Comparison of ENCODE assay signal across 23 cellular contexts in genomic region chr6:137542713-137543112, GRCh38. TPM values are rescaled to one million over a fixed set of nuclear protein-coding genes. Genes with fewer than 3 reads are reported as not detected.
A peak's percentile ranks its signal among the peaks of the same experiment; 100 is the strongest.
DNase-seq lines count a peak whose midpoint lies in the region; ATAC-seq and TF ChIP-seq lines count a peak whose summit lies in the region.
"Had no signal": no experiment of that assay in that cellular context is flagged by ENCODE, and none has a peak within 500 bp of the region (broad histone marks: within the 10 kb centered on the region; RNA-seq: fewer than 3 reads in every experiment).

No MANE protein-coding gene starts in this region.

- no peak overlapping the region for H3K27ac ChIP-seq in H9 (ENCODE audit: insufficient read length, low read depth, low read length)
- H3K27ac ChIP-seq: A549, SJCRH30 had no signal

- WGBS in H9 (ENCODE audit: extremely low coverage, insufficient read length, low lambda C conversion rate), result no CpG with 5 or more reads among the region's 1 CpG

- H4K5ac ChIP-seq in H9 (ENCODE audit: insufficient read length, low read depth, low read length), result no peak overlapping the region

- no peak overlapping the region for H2BK120ac ChIP-seq in H9 (ENCODE audit: low read depth, low read length, poor library complexity, severe bottlenecking)

- H3K27ac Mint-ChIP-seq in activated CD8-positive, alpha-beta T cell treated with anti-CD3 and anti-CD28 coated beads for 36 hours, result no peak overlapping the region
- no peak overlapping the region for H3K27ac Mint-ChIP-seq in activated CD8-positive, alpha-beta T cell treated with anti-CD3 and anti-CD28 coated beads, Interleukin-2, amount 10 ng/mL, durations not matched to agents 7 days and 5 days
- peak overlapping the region in 1 of 3 experiments; percentile 83; a peak in 2 of 7 replicates for H3K27ac Mint-ChIP-seq in H9
- H3K27ac Mint-ChIP-seq in activated T-helper 17 cell treated with anti-CD3 and anti-CD28 coated beads, Interleukin-2, amount 50 U/mL, for 72 hours, result no peak overlapping the region
- H3K27ac Mint-ChIP-seq: CD4-positive, CD25-positive, alpha-beta regulatory T cell; HFFc6 had no signal

- H3K56ac ChIP-seq in H9 (ENCODE audit: insufficient read length, low read depth, low read length), result no peak overlapping the region

- no peaks in the 10 kb centered on the region for H3K36me3 Mint-ChIP-seq in activated CD8-positive, alpha-beta T cell treated with anti-CD3 and anti-CD28 coated beads for 36 hours (ENCODE audit: low read depth)
- peaks cover 3% of the 10 kb centered on the region for H3K36me3 Mint-ChIP-seq in activated CD8-positive, alpha-beta T cell treated with anti-CD3 and anti-CD28 coated beads, Interleukin-2, amount 10 ng/mL, durations not matched to agents 7 days and 5 days (ENCODE audit: low read depth)
- no peaks in the 10 kb centered on the region for H3K36me3 Mint-ChIP-seq in H9 (ENCODE audit: insufficient read depth in 1 of 3, low read depth in 3 of 3)
- no peaks in the 10 kb centered on the region for H3K36me3 Mint-ChIP-seq in activated T-helper 17 cell treated with anti-CD3 and anti-CD28 coated beads, Interleukin-2, amount 50 U/mL, for 72 hours (ENCODE audit: low read depth)

- H3K4ac ChIP-seq in H9 (ENCODE audit: low read depth, low read length), result no peak overlapping the region

- H3K14ac ChIP-seq in H9 (ENCODE audit: insufficient read depth, low read length), result no peak overlapping the region

- no peak overlapping the region for H2AFZ ChIP-seq in H9 (ENCODE audit: low read length)

- no peak overlapping the region for H3K4me3 ChIP-seq in GM12865 (ENCODE audit: low read depth, low read length)
- H3K4me3 ChIP-seq: A549, SJCRH30 had no signal

- no peak overlapping the region for H2BK12ac ChIP-seq in H9 (ENCODE audit: insufficient read length, low read depth, low read length)

- H2BK20ac ChIP-seq in H9 (ENCODE audit: low read depth, low read length, poor library complexity, severe bottlenecking), result no peak overlapping the region

- intact Hi-C loops in activated CD8-positive, alpha-beta T cell treated with anti-CD3 and anti-CD28 coated beads for 36 hours (cut with micrococcal nuclease), result no loop called here

- no peak overlapping the region for H2AK5ac ChIP-seq in H9 (ENCODE audit: insufficient read length, low read length)

- ATAC-seq in activated CD8-positive, alpha-beta T cell treated with anti-CD3 and anti-CD28 coated beads for 36 hours, result peak; percentile 30
- no peak for ATAC-seq in activated CD8-positive, alpha-beta T cell treated with anti-CD3 and anti-CD28 coated beads, Interleukin-2, amount 10 ng/mL, durations not matched to agents 7 days and 5 days
- ATAC-seq in activated T-helper 17 cell treated with anti-CD3 and anti-CD28 coated beads, Interleukin-2, amount 50 U/mL, for 72 hours (replicated peaks), result peak; percentile 74
- ATAC-seq: A549 had no signal

- no peaks in the 10 kb centered on the region for H3K9me3 Mint-ChIP-seq in activated CD8-positive, alpha-beta T cell treated with anti-CD3 and anti-CD28 coated beads for 36 hours
- peaks cover 7% of the 10 kb centered on the region for H3K9me3 Mint-ChIP-seq in activated CD8-positive, alpha-beta T cell treated with anti-CD3 and anti-CD28 coated beads, Interleukin-2, amount 10 ng/mL, durations not matched to agents 7 days and 5 days (ENCODE audit: insufficient read depth)
- H3K9me3 Mint-ChIP-seq in H9, result no peaks in the 10 kb centered on the region; a peak in 1 of 5 replicates
- peaks cover 7% of the 10 kb centered on the region for H3K9me3 Mint-ChIP-seq in activated T-helper 17 cell treated with anti-CD3 and anti-CD28 coated beads, Interleukin-2, amount 50 U/mL, for 72 hours

- POLR2A ChIA-PET in activated CD8-positive, alpha-beta T cell treated with anti-CD3 and anti-CD28 coated beads for 36 hours (lab: Charles Lee), result no interaction called here
- POLR2A ChIA-PET in activated CD8-positive, alpha-beta T cell treated with anti-CD3 and anti-CD28 coated beads, Interleukin-2, amount 10 ng/mL, durations not matched to agents 7 days and 5 days (lab: Charles Lee), result no interaction called here

- H3K9me3 ChIP-seq in H9 (ENCODE audit: control insufficient read depth, low read depth, low read length), result no peaks in the 10 kb centered on the region
- H3K9me3 ChIP-seq: A549, SJCRH30 had no signal

- CTCF ChIA-PET in activated CD8-positive, alpha-beta T cell treated with anti-CD3 and anti-CD28 coated beads for 36 hours (lab: Charles Lee), result interaction anchor here (1.2 kb wide), 1 partner anchor 16 kb away, joined by 4 read pairs; no protein-coding TSS in a partner anchor
- CTCF ChIA-PET in activated CD8-positive, alpha-beta T cell treated with anti-CD3 and anti-CD28 coated beads, Interleukin-2, amount 10 ng/mL, durations not matched to agents 7 days and 5 days (lab: Charles Lee), result interaction anchor here (2.0 kb wide), 1 partner anchor 17 kb away, joined by 7 read pairs; no protein-coding TSS in a partner anchor

- H3K27me3 Mint-ChIP-seq in activated CD8-positive, alpha-beta T cell treated with anti-CD3 and anti-CD28 coated beads for 36 hours, result peaks cover 6% of the 10 kb centered on the region
- peaks cover 9% of the 10 kb centered on the region for H3K27me3 Mint-ChIP-seq in activated CD8-positive, alpha-beta T cell treated with anti-CD3 and anti-CD28 coated beads, Interleukin-2, amount 10 ng/mL, durations not matched to agents 7 days and 5 days (ENCODE audit: low read depth)
- no peaks in the 10 kb centered on the region for H3K27me3 Mint-ChIP-seq in H9 (ENCODE audit: low read depth)
- peaks cover 3% of the 10 kb centered on the region for H3K27me3 Mint-ChIP-seq in activated T-helper 17 cell treated with anti-CD3 and anti-CD28 coated beads, Interleukin-2, amount 50 U/mL, for 72 hours

- H2BK15ac ChIP-seq in H9 (ENCODE audit: low read depth, low read length), result no peak overlapping the region

- no peak overlapping the region for H3K23ac ChIP-seq in H9 (ENCODE audit: insufficient read length, low read depth, low read length)

- H4K91ac ChIP-seq in H9 (ENCODE audit: insufficient read length, low read depth, low read length), result no peak overlapping the region

- H3K4me1 Mint-ChIP-seq in activated CD8-positive, alpha-beta T cell treated with anti-CD3 and anti-CD28 coated beads for 36 hours (ENCODE audit: low read depth), result peaks cover 9% of the 10 kb centered on the region
- H3K4me1 Mint-ChIP-seq in activated CD8-positive, alpha-beta T cell treated with anti-CD3 and anti-CD28 coated beads, Interleukin-2, amount 10 ng/mL, durations not matched to agents 7 days and 5 days (ENCODE audit: low read depth), result peaks cover 9% of the 10 kb centered on the region
- peaks cover 58 to 59% of the 10 kb centered on the region in 2 experiments for H3K4me1 Mint-ChIP-seq in H9
- peaks cover 12% of the 10 kb centered on the region for H3K4me1 Mint-ChIP-seq in activated T-helper 17 cell treated with anti-CD3 and anti-CD28 coated beads, Interleukin-2, amount 50 U/mL, for 72 hours

- no peak for TF ChIP-seq CTCF in activated CD8-positive, alpha-beta T cell treated with anti-CD3 and anti-CD28 coated beads for 36 hours (IDR thresholded peaks at IDR 0.05)
- TF ChIP-seq CTCF in GM12865 (IDR thresholded peaks at IDR 0.05; ENCODE audit: insufficient read depth, low read depth, low read length, missing control alignments) (no peak), H9 (conservative IDR thresholded peaks at IDR 0.05) (no peak)

- H2BK5ac ChIP-seq in H9 (ENCODE audit: insufficient read length, low read length), result no peak overlapping the region

- H3K4me3 Mint-ChIP-seq in activated CD8-positive, alpha-beta T cell treated with anti-CD3 and anti-CD28 coated beads for 36 hours, result no peak overlapping the region
- no peak overlapping the region for H3K4me3 Mint-ChIP-seq in activated CD8-positive, alpha-beta T cell treated with anti-CD3 and anti-CD28 coated beads, Interleukin-2, amount 10 ng/mL, durations not matched to agents 7 days and 5 days
- H3K4me3 Mint-ChIP-seq in H9, result no peak overlapping the region
- H3K4me3 Mint-ChIP-seq in activated T-helper 17 cell treated with anti-CD3 and anti-CD28 coated beads, Interleukin-2, amount 50 U/mL, for 72 hours, result peak overlapping the region; percentile 3
- H3K4me3 Mint-ChIP-seq: HFFc6 had no signal

- no peaks in the 10 kb centered on the region for H4K20me1 ChIP-seq in H9 (ENCODE audit: control insufficient read depth, insufficient read depth, insufficient read length)

- H3K27me3 ChIP-seq in H9 (ENCODE audit: insufficient read depth, low read length), result no peaks in the 10 kb centered on the region
- H3K27me3 ChIP-seq: SJCRH30 had no signal

- no peaks in the 10 kb centered on the region for H3K79me1 ChIP-seq in H9 (ENCODE audit: insufficient read depth, low read depth, low read length, poor library complexity, severe bottlenecking)

- H3K4me2 ChIP-seq in H9 (ENCODE audit: insufficient read depth, insufficient read length, low read length), result peak overlapping the region; percentile 12
- H3K4me2 ChIP-seq: A549 had no signal

- H3T11ph ChIP-seq in H9 (ENCODE audit: low read length), result no peak overlapping the region

- peaks cover 7% of the 10 kb centered on the region; the same call in 1 of the 2 replicates for H3K4me1 ChIP-seq in H9 (ENCODE audit: insufficient read depth, low read length)
- H3K4me1 ChIP-seq: A549, SJCRH30 had no signal

- no peaks in the 10 kb centered on the region for H3K79me2 ChIP-seq in H9 (ENCODE audit: insufficient read depth, low read length)

- H3K9ac ChIP-seq in H9 (ENCODE audit: extremely low read depth, insufficient read length, low read length), result no peak overlapping the region

- peaks cover 3% of the 10 kb centered on the region for H3K23me2 ChIP-seq in H9 (ENCODE audit: insufficient read length, low read depth, low read length, poor library complexity, severe bottlenecking)

- H3K18ac ChIP-seq in H9 (ENCODE audit: insufficient read length, low read depth, low read length), result no peak overlapping the region

- no peak for DNase-seq in activated CD8-positive, alpha-beta T cell treated with anti-CD3 and anti-CD28 coated beads for 36 hours
- DNase-seq in activated CD8-positive, alpha-beta T cell treated with anti-CD3 and anti-CD28 coated beads, Interleukin-2, amount 10 ng/mL, durations not matched to agents 7 days and 5 days, result no peak
- DNase-seq in GM12865 (ENCODE audit: low read depth) (peak; percentile 6), H9 (no peak), NCI-H1092 (lab: John Stamatoyannopoulos, UW) (no peak), AG08396 (ENCODE audit: low spot score) (no peak), NCI-H345 treated with DMSO at 0.1 percent for 48 hours (lab: John Stamatoyannopoulos, UW; ENCODE audit: unreplicated experiment) (no peak)
- DNase-seq: EL, GF-D8, H7, HFFc6, KG1, NCI-H1105, NCI-H146, NCI-H2029, NCI-H226, NCI-H82, OCI-M1, SJCRH30 had no signal

- no peak overlapping the region for H4K8ac ChIP-seq in H9 (replicated peaks; ENCODE audit: insufficient read length, low read depth, low read length)

RNA-seq across cellular contexts. Expression of gene OLIG3, which starts 48.5 kb away (rescaled TPM):
- total RNA-seq in activated CD8-positive, alpha-beta T cell treated with anti-CD3 and anti-CD28 coated beads for 36 hours, result under 1 TPM; 0.61 to 0.67 TPM
- under 1 TPM; 0.34 to 0.44 TPM for total RNA-seq in activated CD8-positive, alpha-beta T cell treated with anti-CD3 and anti-CD28 coated beads, Interleukin-2, amount 10 ng/mL, durations not matched to agents 7 days and 5 days
- total RNA-seq in H9 (2021), result 0.22 and 0.42 TPM in 2 replicates
- 1 to 10 TPM; 3.5 TPM for total RNA-seq in activated T-helper 17 cell treated with anti-CD3 and anti-CD28 coated beads, Interleukin-2, amount 50 U/mL, for 72 hours
- total RNA-seq: CD4-positive, CD25-positive, alpha-beta regulatory T cell; HFFc6; HT1080; SJCRH30 had no signal
